1 cellular context compared by ENCODE assay signal in genomic region chr19:44746946-44747738, GRCh38.
TF ChIP-seq lines count a peak whose summit lies in the region.

No MANE protein-coding gene starts in this region.

TF ChIP-seq in HepG2, 621 proteins besides CTCF, POLR2A, EP300 and RAD21 (continued from another document and continues in another):
- TF ChIP-seq DMTF1 (CRISPR knock-in tag; IDR thresholded peaks at IDR 0.05) (no peak), GATA4 (IDR thresholded peaks at IDR 0.05; ENCODE audit: borderline replicate concordance, low read depth) (no peak; the same call in 1 of the 2 replicates), ZBTB38 (CRISPR knock-in tag; IDR thresholded peaks at IDR 0.05) (0 out of 2 replicates have a peak, but pooled peaks have one; percentile 17), ADNP (CRISPR knock-in tag; IDR thresholded peaks at IDR 0.05) (peak; percentile 80; the same call in 1 of the 2 replicates), AHR (CRISPR knock-in tag; IDR thresholded peaks at IDR 0.05) (no peak), ZNF605 (CRISPR knock-in tag; IDR thresholded peaks at IDR 0.05) (no peak), JDP2 (CRISPR knock-in tag; IDR thresholded peaks at IDR 0.05; ENCODE audit: borderline replicate concordance) (no peak), ZNF687 (CRISPR knock-in tag; IDR thresholded peaks at IDR 0.05) (peak; percentile 67), RAD51 (IDR thresholded peaks at IDR 0.05; ENCODE audit: borderline replicate concordance) (no peak), TGIF2 (CRISPR knock-in tag; IDR thresholded peaks at IDR 0.05) (no peak), ZNF710 (CRISPR knock-in tag; IDR thresholded peaks at IDR 0.05; ENCODE audit: borderline replicate concordance) (peak; percentile 62; the same call in 1 of the 2 replicates), ARHGAP35 (CRISPR knock-in tag; IDR thresholded peaks at IDR 0.05; ENCODE audit: borderline replicate concordance) (no peak), ISX (CRISPR knock-in tag; conservative IDR thresholded peaks at IDR 0.05) (no peak), ZNF558 (CRISPR knock-in tag; IDR thresholded peaks at IDR 0.05; ENCODE audit: borderline replicate concordance) (no peak), HNRNPK (IDR thresholded peaks at IDR 0.05; ENCODE audit: low read depth, low read length, poor library complexity, severe bottlenecking) (no peak), JUN (CRISPR knock-in tag; IDR thresholded peaks at IDR 0.05) (no peak), SYNCRIP (IDR thresholded peaks at IDR 0.05; ENCODE audit: insufficient read depth, low read depth, low read length) (no peak), ZNF883 (CRISPR knock-in tag; IDR thresholded peaks at IDR 0.05; ENCODE audit: not compliant biosample characterization) (no peak), EZH2 (conservative IDR thresholded peaks at IDR 0.05; ENCODE audit: low read depth, low read length) (no peak), THAP8 (CRISPR knock-in tag; IDR thresholded peaks at IDR 0.05; ENCODE audit: borderline replicate concordance) (no peak), RBFOX2 (IDR thresholded peaks at IDR 0.05; ENCODE audit: low read depth, low read length) (peak; percentile 79), ZSCAN20 (CRISPR knock-in tag; IDR thresholded peaks at IDR 0.05; ENCODE audit: borderline replicate concordance) (0 out of 2 replicates have a peak, but pooled peaks have one; percentile 46), DZIP1 (CRISPR knock-in tag; IDR thresholded peaks at IDR 0.05) (no peak), FOXM1 (CRISPR knock-in tag; IDR thresholded peaks at IDR 0.05) (no peak), SMAD3 (CRISPR knock-in tag; IDR thresholded peaks at IDR 0.05) (0 out of 2 replicates have a peak, but pooled peaks have one; percentile 27), PHF21A (CRISPR knock-in tag; IDR thresholded peaks at IDR 0.05) (no peak; the same call in 1 of the 2 replicates), ZNF513 (CRISPR knock-in tag; conservative IDR thresholded peaks at IDR 0.05) (no peak), RBM39 (IDR thresholded peaks at IDR 0.05; ENCODE audit: low read depth, low read length, poor library complexity, severe bottlenecking) (peak; percentile 82), ZNF709 (CRISPR knock-in tag; IDR thresholded peaks at IDR 0.05) (no peak), KDM6A (CRISPR knock-in tag; IDR thresholded peaks at IDR 0.05; ENCODE audit: low read depth) (peak; percentile 57; the same call in 1 of the 2 replicates), ZNF430 (CRISPR knock-in tag; IDR thresholded peaks at IDR 0.05) (no peak), TP53 (CRISPR knock-in tag; conservative IDR thresholded peaks at IDR 0.05) (no peak), IRF9 (CRISPR knock-in tag; IDR thresholded peaks at IDR 0.05; ENCODE audit: borderline replicate concordance) (peak; percentile 21; the same call in 1 of the 2 replicates), ZFX (CRISPR knock-in tag; IDR thresholded peaks at IDR 0.05; ENCODE audit: low read depth) (peak; percentile 22; the same call in 1 of the 2 replicates), ZNF292 (CRISPR knock-in tag; IDR thresholded peaks at IDR 0.05; ENCODE audit: borderline replicate concordance, low read depth) (no peak), NCOA5 (CRISPR knock-in tag; IDR thresholded peaks at IDR 0.05) (no peak), ZNF598 (CRISPR knock-in tag; IDR thresholded peaks at IDR 0.05; ENCODE audit: borderline replicate concordance) (no peak), ZNF670 (CRISPR knock-in tag; IDR thresholded peaks at IDR 0.05; ENCODE audit: borderline replicate concordance) (no peak), RXRB (CRISPR knock-in tag; IDR thresholded peaks at IDR 0.05; ENCODE audit: borderline replicate concordance) (peak; percentile 91), WIZ (CRISPR knock-in tag; IDR thresholded peaks at IDR 0.05) (no peak), HIVEP1 (CRISPR knock-in tag; IDR thresholded peaks at IDR 0.05) (peak; percentile 99), ATF2 (CRISPR knock-in tag; IDR thresholded peaks at IDR 0.05) (no peak; the same call in 1 of the 2 replicates), ZNF563 (CRISPR knock-in tag; IDR thresholded peaks at IDR 0.05) (0 out of 2 replicates have a peak, but pooled peaks have one; percentile 35), ZNF788 (CRISPR knock-in tag; IDR thresholded peaks at IDR 0.05; ENCODE audit: borderline replicate concordance) (0 out of 2 replicates have a peak, but pooled peaks have one; percentile 23), JUND (CRISPR knock-in tag; IDR thresholded peaks at IDR 0.05) (no peak; the same call in 1 of the 2 replicates), KLF11 (CRISPR knock-in tag; IDR thresholded peaks at IDR 0.05) (no peak), ZNF496 (CRISPR knock-in tag; IDR thresholded peaks at IDR 0.05; ENCODE audit: insufficient replicate concordance) (no peak), DNMT3B (CRISPR knock-in tag; conservative IDR thresholded peaks at IDR 0.05) (no peak), HHEX (CRISPR knock-in tag; IDR thresholded peaks at IDR 0.05) (no peak), GMEB1 (CRISPR knock-in tag; IDR thresholded peaks at IDR 0.05; ENCODE audit: borderline replicate concordance) (no peak; the same call in 1 of the 2 replicates), ZFP36L1 (CRISPR knock-in tag; IDR thresholded peaks at IDR 0.05) (no peak)
